Comparison of ENCODE assay signal across 14 cellular contexts in genomic region chr10:103054621-103055020, GRCh38.
DNase-seq lines count a peak whose midpoint lies in the region; ATAC-seq, FAIRE-seq and TF ChIP-seq lines count a peak whose summit lies in the region.
"Had no signal": no experiment of that assay in that cellular context is flagged by ENCODE, and none has a peak within 500 bp of the region (broad histone marks: within the 10 kb centered on the region; RNA-seq: fewer than 3 reads in every experiment).

No MANE protein-coding gene starts in this region.

- H3K36me3 ChIP-seq in osteoblast (ENCODE audit: insufficient read depth, low read length) = no peaks in the 10 kb centered on the region
- H3K36me3 ChIP-seq: left lung, Peyer's patch had no signal

- peaks cover 21% of the 10 kb centered on the region for H3K36me3 Mint-ChIP-seq in CD4-positive, alpha-beta T cell (ENCODE audit: low read depth)

- intact Hi-C loops in CD4-positive, alpha-beta T cell (cut with DNase I, micrococcal nuclease) = loop anchor here in 1 of 2 experiments (5.0 kb wide), 1 partner anchor 137 kb away; the partner anchor contains the start of gene CNNM2

- FAIRE-seq in HTR-8/SVneo (lab: Jason Lieb, UNC) = peak; percentile 68

- CTCF ChIA-PET in CD4-positive, alpha-beta T cell (lab: Charles Lee) = no interaction called here

- peaks cover 3% of the 10 kb centered on the region for H3K4me1 ChIP-seq in osteoblast (ENCODE audit: insufficient read depth, low read length)
- H3K4me1 ChIP-seq: gastrocnemius medialis, Peyer's patch, psoas muscle had no signal

- H3K4me3 ChIP-seq in osteoblast (ENCODE audit: insufficient read depth, low read length) = peak overlapping the region; percentile 70

- H3K27me3 ChIP-seq in CD4-positive, alpha-beta T cell (ENCODE audit: control insufficient read depth, insufficient read depth, low read length) = no peaks in the 10 kb centered on the region
- no peaks in the 10 kb centered on the region for H3K27me3 ChIP-seq in osteoblast (ENCODE audit: insufficient read depth, low read length)
- H3K27me3 ChIP-seq: gastrocnemius medialis, left lung, Peyer's patch had no signal

- no peak for ATAC-seq in CD4-positive, alpha-beta T cell (ENCODE audit: poor library complexity)
- no peak for ATAC-seq in GM21576 (IDR thresholded peaks at IDR 0.05; ENCODE audit: unreplicated experiment)
- ATAC-seq in HG03565 (IDR thresholded peaks at IDR 0.05; ENCODE audit: unreplicated experiment) = no peak

- H3K4me2 ChIP-seq in osteoblast (ENCODE audit: insufficient read depth, low read length) = peak overlapping the region; percentile 83

- H3K27ac Mint-ChIP-seq in CD4-positive, alpha-beta T cell = peak overlapping the region; percentile 75
- H3K27ac Mint-ChIP-seq: activated B cell treated with CpG ODN at 0.5 μM for 24 hours had no signal

- H3K9me3 ChIP-seq in CD4-positive, alpha-beta T cell (ENCODE audit: control insufficient read depth, low read length) = no peaks in the 10 kb centered on the region
- H3K9me3 ChIP-seq in osteoblast (ENCODE audit: low read depth, low read length) = no peaks in the 10 kb centered on the region
- H3K9me3 ChIP-seq: gastrocnemius medialis, left lung, Peyer's patch, psoas muscle had no signal

- H3K9me3 Mint-ChIP-seq in CD4-positive, alpha-beta T cell = no peaks in the 10 kb centered on the region
- H3K9me3 Mint-ChIP-seq: activated B cell treated with CpG ODN at 0.5 μM for 24 hours had no signal

- no peaks in the 10 kb centered on the region for H3K27me3 Mint-ChIP-seq in CD4-positive, alpha-beta T cell
- H3K27me3 Mint-ChIP-seq: activated B cell treated with CpG ODN at 0.5 μM for 24 hours had no signal

- H3K4me3 Mint-ChIP-seq in CD4-positive, alpha-beta T cell = peak overlapping the region; percentile 78

- TF ChIP-seq CTCF in CD4-positive, alpha-beta T cell (IDR thresholded peaks at IDR 0.05) = no peak
- no peak for TF ChIP-seq CTCF in osteoblast (IDR thresholded peaks at IDR 0.05; ENCODE audit: extremely low read depth, low read depth, low read length)

- H3K4me1 Mint-ChIP-seq in CD4-positive, alpha-beta T cell (ENCODE audit: low read depth) = peaks cover 15% of the 10 kb centered on the region

- no peak overlapping the region for H3K27ac ChIP-seq in CD4-positive, alpha-beta T cell (ENCODE audit: low read depth, low read length)
- H3K27ac ChIP-seq in osteoblast (ENCODE audit: low read depth, low read length) = no peak overlapping the region

- H3K79me2 ChIP-seq in osteoblast (ENCODE audit: insufficient read depth, low read length) = no peaks in the 10 kb centered on the region

- H4K20me1 ChIP-seq in osteoblast (ENCODE audit: insufficient read depth, low read length) = no peaks in the 10 kb centered on the region

- DNase-seq in CD4-positive, alpha-beta T cell = no peak
- DNase-seq in HTR-8/SVneo (ENCODE audit: insufficient read length, low spot score) = no peak
- DNase-seq in cerebellum (ENCODE audit: low spot score) = peak; percentile 80
- no peak for DNase-seq in osteoblast (ENCODE audit: insufficient read length, low spot score, missing footprints)
- DNase-seq in NCI-H1417 (lab: John Stamatoyannopoulos, UW) = no peak
- DNase-seq in activated gamma-delta T cell (lab: John Stamatoyannopoulos, UW) = no peak
- DNase-seq: activated B cell treated with CpG ODN at 0.5 μM for 24 hours, gastrocnemius medialis, NCI-H2029 had no signal

- POLR2A ChIA-PET in CD4-positive, alpha-beta T cell (lab: Charles Lee) = interaction anchor here (1.5 kb wide), 1 partner anchor 137 kb away, joined by 5 read pairs; the partner anchor contains the start of gene CNNM2

- H2AFZ ChIP-seq in osteoblast (ENCODE audit: low read length) = no peak overlapping the region
